Comparison of ENCODE assay signal across 10 cellular contexts in genomic region chr2:226136739-226137138, GRCh38.
A peak's percentile ranks its signal among the peaks of the same experiment; 100 is the strongest.
DNase-seq lines count a peak whose midpoint lies in the region; ATAC-seq and TF ChIP-seq lines count a peak whose summit lies in the region.
"Had no signal": no experiment of that assay in that cellular context is flagged by ENCODE, and none has a peak within 500 bp of the region (broad histone marks: within the 10 kb centered on the region; RNA-seq: fewer than 3 reads in every experiment).

No MANE protein-coding gene starts in this region.

- no peak overlapping the region for H3K4me3 Mint-ChIP-seq in T-helper 17 cell
- H3K4me3 Mint-ChIP-seq: activated CD8-positive, alpha-beta memory T cell treated with anti-CD3 and anti-CD28 coated beads, Interleukin-2, amount 10 ng/mL, durations not matched to agents 7 days and 5 days had no signal

- no peak overlapping the region for H3K4me3 ChIP-seq in psoas muscle
- H3K4me3 ChIP-seq: ascending aorta had no signal

- peak overlapping the region; percentile 67 for H3K27ac ChIP-seq in psoas muscle
- H3K27ac ChIP-seq: ascending aorta had no signal

- H3K27ac Mint-ChIP-seq in T-helper 17 cell: no peak overlapping the region
- H3K27ac Mint-ChIP-seq: activated CD8-positive, alpha-beta memory T cell treated with anti-CD3 and anti-CD28 coated beads, Interleukin-2, amount 10 ng/mL, durations not matched to agents 7 days and 5 days had no signal

- 28 to 63% (median 29%) methylated on average over 4 of the region's 4 CpGs for WGBS in psoas muscle, 3 donors

- no peaks in the 10 kb centered on the region for H3K36me3 Mint-ChIP-seq in T-helper 17 cell (ENCODE audit: low read depth)
- H3K36me3 Mint-ChIP-seq: activated CD8-positive, alpha-beta memory T cell treated with anti-CD3 and anti-CD28 coated beads, Interleukin-2, amount 10 ng/mL, durations not matched to agents 7 days and 5 days had no signal

- H3K9me3 ChIP-seq in T-helper 17 cell (ENCODE audit: control insufficient read depth, low read length, poor library complexity, severe bottlenecking): no peaks in the 10 kb centered on the region
- no peaks in the 10 kb centered on the region for H3K9me3 ChIP-seq in psoas muscle
- H3K9me3 ChIP-seq: ascending aorta had no signal

- TF ChIP-seq CTCF in psoas muscle (IDR thresholded peaks at IDR 0.05): no peak

- H3K27me3 Mint-ChIP-seq in T-helper 17 cell: peaks cover 15% of the 10 kb centered on the region
- H3K27me3 Mint-ChIP-seq: activated CD8-positive, alpha-beta memory T cell treated with anti-CD3 and anti-CD28 coated beads, Interleukin-2, amount 10 ng/mL, durations not matched to agents 7 days and 5 days had no signal

- H3K36me3 ChIP-seq in psoas muscle (ENCODE audit: insufficient read depth in 1 of 2, low read depth in 1 of 2): no peaks in the 10 kb centered on the region
- H3K36me3 ChIP-seq: ascending aorta had no signal

- peaks cover 21% of the 10 kb centered on the region for H3K4me1 ChIP-seq in psoas muscle
- H3K4me1 ChIP-seq: ascending aorta had no signal

- peak; percentile 76 for ATAC-seq in GM18909 (IDR thresholded peaks at IDR 0.05; ENCODE audit: poor library complexity, unreplicated experiment)
- peak; percentile 58 for ATAC-seq in HG03342 (IDR thresholded peaks at IDR 0.05; ENCODE audit: unreplicated experiment)
- peak; percentile 45 for ATAC-seq in T-helper 17 cell
- ATAC-seq in psoas muscle: peak; percentile 61 to 83 (median 74)
- ATAC-seq: activated CD8-positive, alpha-beta memory T cell treated with anti-CD3 and anti-CD28 coated beads, Interleukin-2, amount 10 ng/mL, durations not matched to agents 7 days and 5 days had no signal

- DNase-seq in T-helper 17 cell (no peak), psoas muscle (peak in 1 of 2 donors; percentile 53), NCI-H748 treated with DMSO at 0.1 percent for 48 hours (lab: John Stamatoyannopoulos, UW) (no peak), NCI-H1694 (lab: John Stamatoyannopoulos, UW) (no peak)
- DNase-seq in stimulated activated CD4-positive, alpha-beta T cell treated with anti-CD3 and anti-CD28 coated beads, Interleukin-2, amount 100 ng/mL, for 24 hours: no peak
- DNase-seq: activated CD8-positive, alpha-beta memory T cell treated with anti-CD3 and anti-CD28 coated beads, Interleukin-2, amount 10 ng/mL, durations not matched to agents 7 days and 5 days; NCI-H2081 had no signal

- intact Hi-C loops in psoas muscle (cut with DNase I): loop anchor here in 1 of 2 donors (10.0 kb wide), 1 partner anchor 518 kb away; no protein-coding TSS in a partner anchor

- no peaks in the 10 kb centered on the region for H3K27me3 ChIP-seq in psoas muscle (ENCODE audit: insufficient read depth in 3 of 3, low read length in 2 of 3)
- H3K27me3 ChIP-seq: ascending aorta had no signal

- no peaks in the 10 kb centered on the region for H3K4me1 Mint-ChIP-seq in T-helper 17 cell
- H3K4me1 Mint-ChIP-seq: activated CD8-positive, alpha-beta memory T cell treated with anti-CD3 and anti-CD28 coated beads, Interleukin-2, amount 10 ng/mL, durations not matched to agents 7 days and 5 days had no signal
